In the genomic region with DNA sequence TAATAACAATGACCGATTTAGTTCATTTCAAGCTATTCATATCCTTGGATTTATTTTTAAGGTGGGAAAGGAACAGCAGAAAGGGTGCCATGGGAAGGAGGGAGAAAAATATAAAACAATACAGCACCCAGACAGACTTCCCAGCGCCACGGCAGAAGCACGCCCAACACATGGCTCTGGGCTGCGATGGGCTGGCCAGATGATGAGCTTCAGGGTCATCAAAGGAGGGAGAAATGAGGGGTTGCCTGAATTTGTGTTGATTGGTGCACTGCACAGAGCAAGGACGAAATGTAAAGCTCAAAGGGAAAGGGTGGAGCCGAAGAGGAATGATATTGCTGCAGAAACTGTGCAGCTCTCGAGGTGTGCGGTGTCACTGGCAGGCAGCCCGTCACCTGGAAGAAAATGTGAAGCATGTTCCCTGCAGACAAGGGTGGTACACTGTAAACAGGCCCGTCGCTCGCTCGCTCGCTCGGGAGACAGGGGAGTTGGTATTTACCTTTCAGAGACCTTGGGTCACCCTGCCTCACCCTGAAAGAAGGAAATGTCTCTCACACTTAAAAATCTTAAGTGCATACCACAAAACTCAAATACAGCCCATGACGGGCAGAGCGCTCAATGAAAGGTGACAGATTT, we compare ENCODE assay signal across 22 cellular contexts.
A peak's percentile ranks its signal among the peaks of the same experiment; 100 is the strongest.
DNase-seq lines count a peak whose midpoint lies in the region; ATAC-seq and TF ChIP-seq lines count a peak whose summit lies in the region.
"Had no signal": no experiment of that assay in that cellular context is flagged by ENCODE, and none has a peak within 500 bp of the region (broad histone marks: within the 10 kb centered on the region; RNA-seq: fewer than 3 reads in every experiment).

No MANE protein-coding gene starts in this region.

- H3K4me2 ChIP-seq in hepatocyte: peak overlapping the region; percentile 53
- H3K4me2 ChIP-seq: BLaER1 treated with 17β-estradiol and CSF1 and Interleukin-3, amounts not matched to agents 10 nM and 100 nM had no signal

- no peak overlapping the region for H2AFZ ChIP-seq in hepatocyte

- intact Hi-C loops in Right ventricle myocardium inferior (cut with DNase I): loop anchor here (5.0 kb wide), 1 partner anchor 89 kb away; no protein-coding TSS in a partner anchor
- intact Hi-C loops in left ventricle myocardium inferior (cut with micrococcal nuclease): no loop called here

- no peaks in the 10 kb centered on the region for H3K79me2 ChIP-seq in hepatocyte

- H4K20me1 ChIP-seq in hepatocyte (ENCODE audit: insufficient read depth, poor library complexity, severe bottlenecking): no peaks in the 10 kb centered on the region
- H4K20me1 ChIP-seq: BLaER1 treated with 17β-estradiol and CSF1 and Interleukin-3, amounts not matched to agents 10 nM and 100 nM had no signal

- H3K27ac ChIP-seq in left ventricle myocardium inferior (replicated peaks) (no peak overlapping the region), hepatocyte (no peak overlapping the region), mucosa of rectum (ENCODE audit: low read depth in 2 of 2, low read length in 2 of 2) (peak overlapping the region; percentile 19 to 27)
- H3K27ac ChIP-seq: BLaER1 treated with 17β-estradiol and CSF1 and Interleukin-3, amounts not matched to agents 10 nM and 100 nM; RWPE1; spleen; tibial artery had no signal

- ATAC-seq in Right ventricle myocardium inferior: peak; percentile 57
- no peak for ATAC-seq in GM21717 (IDR thresholded peaks at IDR 0.05; ENCODE audit: unreplicated experiment)
- ATAC-seq: SK-N-SH treated with all-trans-retinoic acid at 6 μM for 48 hours had no signal

- H3K4me3 ChIP-seq in left ventricle myocardium inferior (no peak overlapping the region), hepatocyte (no peak overlapping the region), mucosa of rectum (ENCODE audit: low read length in 2 of 2) (peak overlapping the region; percentile 37 to 38)
- H3K4me3 ChIP-seq: BLaER1 treated with 17β-estradiol and CSF1 and Interleukin-3, amounts not matched to agents 10 nM and 100 nM; spleen; tibial artery had no signal

- no peak for TF ChIP-seq CTCF in left ventricle myocardium inferior (IDR thresholded peaks at IDR 0.05; ENCODE audit: borderline replicate concordance)
- no peak for TF ChIP-seq CTCF in hepatocyte (IDR thresholded peaks at IDR 0.05; ENCODE audit: poor library complexity)

- H3K36me3 ChIP-seq in left ventricle myocardium inferior (no peaks in the 10 kb centered on the region), hepatocyte (replicated peaks; ENCODE audit: insufficient read depth, low read depth) (no peaks in the 10 kb centered on the region), mucosa of rectum (ENCODE audit: control insufficient read depth in 2 of 2, insufficient read depth in 2 of 2, low read length in 2 of 2) (no peaks in the 10 kb centered on the region)
- H3K36me3 ChIP-seq: BLaER1 treated with 17β-estradiol and CSF1 and Interleukin-3, amounts not matched to agents 10 nM and 100 nM; spleen; tibial artery had no signal

- H3K9me3 ChIP-seq in left ventricle myocardium inferior (replicated peaks): no peaks in the 10 kb centered on the region
- no peaks in the 10 kb centered on the region for H3K9me3 ChIP-seq in hepatocyte (ENCODE audit: low read depth)
- no peaks in the 10 kb centered on the region for H3K9me3 ChIP-seq in mucosa of rectum (ENCODE audit: control insufficient read depth in 2 of 2, low read length in 2 of 2)
- H3K9me3 ChIP-seq: BLaER1 treated with 17β-estradiol and CSF1 and Interleukin-3, amounts not matched to agents 10 nM and 100 nM; spleen; tibial artery had no signal

- peak overlapping the region in 1 of 2 donors; percentile 31 for H3K9ac ChIP-seq in mucosa of rectum (ENCODE audit: low read depth in 1 of 2, low read length in 2 of 2)
- H3K9ac ChIP-seq: BLaER1 treated with 17β-estradiol and CSF1 and Interleukin-3, amounts not matched to agents 10 nM and 100 nM had no signal

- H3K9me2 ChIP-seq in hepatocyte (replicated peaks; ENCODE audit: insufficient read depth): no peaks in the 10 kb centered on the region

- no peaks in the 10 kb centered on the region for H3K27me3 ChIP-seq in left ventricle myocardium inferior (ENCODE audit: low read depth)
- no peaks in the 10 kb centered on the region for H3K27me3 ChIP-seq in hepatocyte
- H3K27me3 ChIP-seq in mucosa of rectum (ENCODE audit: control insufficient read depth in 2 of 2, insufficient read depth in 2 of 2, low read length in 2 of 2): no peaks in the 10 kb centered on the region
- H3K27me3 ChIP-seq: BLaER1 treated with 17β-estradiol and CSF1 and Interleukin-3, amounts not matched to agents 10 nM and 100 nM; spleen; tibial artery had no signal

- DNase-seq in Right ventricle myocardium inferior (ENCODE audit: missing footprints) (no peak), left ventricle myocardium inferior (no peak), hepatocyte (ENCODE audit: low spot score) (peak; percentile 23), RKO (ENCODE audit: low spot score) (no peak), epidermal melanocyte (ENCODE audit: insufficient read length, low spot score) (no peak), NCI-H748 treated with DMSO at 0.1 percent for 48 hours (lab: John Stamatoyannopoulos, UW) (no peak)
- DNase-seq: activated CD8-positive, alpha-beta memory T cell treated with anti-CD3 and anti-CD28 coated beads, Interleukin-2, amount 50 U/mL, for 4 hours; activated effector memory CD4-positive, alpha-beta T cell treated with Interleukin-2 at 50 U/mL for 16 hours; activated naive CD8-positive, alpha-beta T cell treated with anti-CD3 and anti-CD28 coated beads, Interleukin-2, amount 10 ng/mL, durations not matched to agents 7 days and 5 days; NCI-H146; NCI-H2171 treated with DMSO at 0.1 percent for 48 hours; NCI-H524 treated with DMSO at 0.1 percent for 48 hours; nucleus accumbens; spleen; stimulated activated CD4-positive, alpha-beta T cell treated with anti-CD3 and anti-CD28 coated beads, Interleukin-4, amount 100 ng/mL, for 24 hours; stimulated activated naive CD4-positive, alpha-beta T cell treated with Interleukin-2 at 50 U/mL for 16 hours; tibial artery had no signal

- H3K4me1 ChIP-seq in left ventricle myocardium inferior (peaks cover 23% of the 10 kb centered on the region), hepatocyte (ENCODE audit: insufficient read depth) (peaks cover 7% of the 10 kb centered on the region), mucosa of rectum (ENCODE audit: control insufficient read depth in 2 of 2, insufficient read depth in 2 of 2, low read length in 2 of 2) (peaks cover 4% of the 10 kb centered on the region in 2 donors)
- H3K4me1 ChIP-seq: BLaER1 treated with 17β-estradiol and CSF1 and Interleukin-3, amounts not matched to agents 10 nM and 100 nM had no signal

- 69% methylated on average over 18 of the region's 18 CpGs for WGBS in hepatocyte (ENCODE audit: low lambda C conversion rate, missing lambda C conversion rate)

Comparison
In these comparisons a context has a peak if more than half of its experiments do, and no peak if none do; other contexts are left out.
1. H3K27ac ChIP-seq: peak in mucosa of rectum (2 of 2); none in left ventricle myocardium inferior (single experiment) and hepatocyte (single experiment).
2. H3K4me3 ChIP-seq: peak in mucosa of rectum (2 of 2); none in left ventricle myocardium inferior (single experiment) and hepatocyte (single experiment).